In the genomic region with DNA sequence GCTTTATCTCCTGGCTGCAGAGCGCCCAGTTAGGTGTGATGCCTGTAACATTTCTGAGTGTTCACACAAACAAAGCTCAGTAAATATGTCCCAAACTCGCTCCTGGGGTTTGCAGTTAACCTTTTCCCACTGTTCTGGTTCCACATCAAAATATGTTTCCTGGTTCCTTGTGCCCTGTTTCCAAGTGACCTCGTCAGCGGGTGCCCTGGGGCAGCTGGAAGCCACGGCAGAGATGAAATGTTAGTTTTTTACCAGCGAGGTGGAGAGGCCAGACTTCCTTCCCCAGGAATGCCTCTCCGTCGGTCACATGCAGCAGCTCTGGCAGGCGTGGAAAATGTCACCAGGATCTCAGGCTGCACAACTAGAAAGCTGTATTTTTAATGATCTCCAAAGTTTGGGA, we compare ENCODE assay signal across 22 cellular contexts. TPM values are rescaled to one million over a fixed set of nuclear protein-coding genes. Genes with fewer than 3 reads are reported as not detected.
DNase-seq lines count a peak whose midpoint lies in the region; ATAC-seq and TF ChIP-seq lines count a peak whose summit lies in the region.
"Had no signal": no experiment of that assay in that cellular context is flagged by ENCODE, and none has a peak within 500 bp of the region (broad histone marks: within the 10 kb centered on the region; RNA-seq: fewer than 3 reads in every experiment).

No MANE protein-coding gene starts in this region.

- H3K9me3 Mint-ChIP-seq in chondrocyte (ENCODE audit: low read depth): no peaks in the 10 kb centered on the region
- H3K9me3 Mint-ChIP-seq: CD8-positive, alpha-beta memory T cell had no signal

- intact Hi-C loops in Right ventricle myocardium inferior (cut with DNase I): no loop called here
- intact Hi-C loops in right lobe of liver (cut with DNase I): no loop called here

- H3K27me3 ChIP-seq in right atrium auricular region: no peaks in the 10 kb centered on the region
- no peaks in the 10 kb centered on the region for H3K27me3 ChIP-seq in right lobe of liver

- H3K4me3 ChIP-seq in right atrium auricular region: no peak overlapping the region
- no peak overlapping the region for H3K4me3 ChIP-seq in right lobe of liver
- H3K4me3 ChIP-seq: K562 had no signal

- no peak overlapping the region for H3K27ac Mint-ChIP-seq in chondrocyte (ENCODE audit: unreplicated experiment)
- H3K27ac Mint-ChIP-seq: B cell, HFFc6 had no signal

- H3K4me1 ChIP-seq in right atrium auricular region (no peaks in the 10 kb centered on the region), right lobe of liver (no peaks in the 10 kb centered on the region)

- no peaks in the 10 kb centered on the region for H3K4me1 Mint-ChIP-seq in chondrocyte (ENCODE audit: low read depth)

- TF ChIP-seq POLR2A in right lobe of liver (IDR thresholded peaks at IDR 0.05): no peak

- H3K27ac ChIP-seq in right atrium auricular region (no peak overlapping the region), right lobe of liver (no peak overlapping the region)
- H3K27ac ChIP-seq: HL-60, RWPE1 had no signal

- no peaks in the 10 kb centered on the region for H3K9me3 ChIP-seq in right atrium auricular region
- no peaks in the 10 kb centered on the region for H3K9me3 ChIP-seq in right lobe of liver

- H3K36me3 ChIP-seq in right atrium auricular region: peaks cover 27% of the 10 kb centered on the region
- no peaks in the 10 kb centered on the region for H3K36me3 ChIP-seq in right lobe of liver

- no peaks in the 10 kb centered on the region for H3K27me3 Mint-ChIP-seq in chondrocyte (ENCODE audit: low read depth)
- H3K27me3 Mint-ChIP-seq: B cell; CD8-positive, alpha-beta memory T cell had no signal

- no peak for TF ChIP-seq CTCF in right atrium auricular region (IDR thresholded peaks at IDR 0.05)
- TF ChIP-seq CTCF in chondrocyte (IDR thresholded peaks at IDR 0.05): no peak
- no peak for TF ChIP-seq CTCF in right lobe of liver (IDR thresholded peaks at IDR 0.05)

- peaks cover 14% of the 10 kb centered on the region for H3K36me3 Mint-ChIP-seq in chondrocyte (ENCODE audit: low read depth)

- DNase-seq in Right ventricle myocardium inferior (ENCODE audit: missing footprints) (peak; percentile 55), right atrium auricular region (ENCODE audit: low spot score) (no peak), chondrocyte (ENCODE audit: low spot score) (peak; percentile 29), right lobe of liver (peak in 2 of 3 donors; percentile 14 to 29), ureter (ENCODE audit: low spot score) (no peak), Ammon's horn (ENCODE audit: low spot score) (no peak)
- DNase-seq: ACHN; GF-D8; HFFc6; NCI-H1048; NCI-H146; NCI-H2107; NCI-H345; NCI-H526 treated with DMSO at 0.1 percent for 48 hours; NK-92 treated with Interleukin-12 subunit alpha and Interleukin-12 subunit beta, amount 100 ng/mL, for 24 hours; OCI-M1 had no signal

- WGBS in right lobe of liver (ENCODE audit: insufficient coverage, low coverage, low lambda C conversion rate, missing lambda C conversion rate): 63% methylated on average over 8 of the region's 9 CpGs

- ATAC-seq in Right ventricle myocardium inferior (no peak), right lobe of liver (peak in 3 of 4 donors; percentile 17 to 24 (median 21)), GM18498 (IDR thresholded peaks at IDR 0.05; ENCODE audit: unreplicated experiment) (no peak)

- no peak overlapping the region for H3K4me3 Mint-ChIP-seq in chondrocyte (ENCODE audit: unreplicated experiment)
- H3K4me3 Mint-ChIP-seq: B cell; CD8-positive, alpha-beta memory T cell; HFFc6 had no signal

RNA-seq across cellular contexts. Expression of a gene that starts 18.2 kb away (rescaled TPM):
- total RNA-seq in Right ventricle myocardium inferior (18.5 TPM), right atrium auricular region (10 to 100 TPM; 19.0 to 20.2 TPM), chondrocyte (7.1 to 12.5 TPM (median 7.3 TPM) in 3 replicates), right lobe of liver (1 to 10 TPM in 5 of 6 experiments, under 1 TPM in 1; 1.00 to 4.3 (median 2.9) TPM), ureter (13.8 TPM)

Comparison
In these comparisons a context has a peak if more than half of its experiments do, and no peak if none do; other contexts are left out.
1. DNase-seq: peak in Right ventricle myocardium inferior (single experiment), chondrocyte (single experiment) and right lobe of liver (2 of 3); none in right atrium auricular region (single experiment), ureter (single experiment) and Ammon's horn (single experiment).
2. ATAC-seq: peak in right lobe of liver (3 of 4); none in Right ventricle myocardium inferior (single experiment) and GM18498 (single experiment).